In genomic region chr22:49432211-49432905, GRCh38 we compare ENCODE assay signal across 23 cellular contexts.
"Had no signal": no experiment of that assay in that cellular context is flagged by ENCODE, and none has a peak within 500 bp of the region (broad histone marks: within the 10 kb centered on the region; RNA-seq: fewer than 3 reads in every experiment).

No MANE protein-coding gene starts in this region.

- H3K4me1 ChIP-seq: heart right ventricle, left lung, right lobe of liver, spleen, stomach, transverse colon had no signal

- H3K4me1 Mint-ChIP-seq: stimulated activated naive B cell treated with anti-CD40 and anti-IgM and Interleukin-4, amounts not matched to agents 10 μg/mL and 1 μg/mL and 100 μg/mL, for 72 hours had no signal

- H3K9me3 ChIP-seq: ovary, right lobe of liver, transverse colon had no signal

- H3K27me3 ChIP-seq: ovary, right lobe of liver had no signal

- H3K27ac Mint-ChIP-seq: naive B cell; progenitor cell of endocrine pancreas; stimulated activated naive B cell treated with anti-CD40 and anti-IgM and Interleukin-4, amounts not matched to agents 10 μg/mL and 1 μg/mL and 100 μg/mL, for 72 hours had no signal

- FAIRE-seq: islet of Langerhans had no signal

- H3K27ac ChIP-seq: coronary artery, dorsolateral prefrontal cortex, heart right ventricle, left lung, ovary, right lobe of liver, spleen, stomach, thoracic aorta, transverse colon had no signal

- H3K36me3 ChIP-seq: heart right ventricle, left lung, ovary, right lobe of liver, spleen, stomach, thoracic aorta, transverse colon had no signal

- H3K4me3 Mint-ChIP-seq: naive B cell; stimulated activated naive B cell treated with anti-CD40 and anti-IgM and Interleukin-4, amounts not matched to agents 10 μg/mL and 1 μg/mL and 100 μg/mL, for 72 hours had no signal

- DNase-seq: central memory CD4-positive, alpha-beta T cell; dorsolateral prefrontal cortex; effector CD8-positive, alpha-beta T cell; heart right ventricle; hypothalamus; left lung; mesenchymal stem cell; naive B cell; ovary; spleen; stimulated activated CD4-positive, alpha-beta T cell treated with anti-CD3 and anti-CD28 coated beads, Interleukin-15, amount 100 ng/mL, for 24 hours; stimulated activated CD4-positive, alpha-beta T cell treated with anti-CD3 and anti-CD28 coated beads, Interleukin-1b, Interleukin-23, amount 100 ng/mL, for 48 hours; stimulated activated CD4-positive, alpha-beta T cell treated with anti-CD3 and anti-CD28 coated beads, Interleukin-4, amount 100 ng/mL, for 4 hours; stimulated activated naive B cell treated with anti-CD40 and anti-IgM and Interleukin-4, amounts not matched to agents 10 μg/mL and 1 μg/mL and 100 μg/mL, for 72 hours; stomach; substantia nigra; transverse colon had no signal

- H3K4me3 ChIP-seq: coronary artery, dorsolateral prefrontal cortex, heart right ventricle, left lung, lung, ovary, right lobe of liver, spleen, stomach, thoracic aorta, transverse colon had no signal

- ATAC-seq: heart right ventricle; left lung; right lobe of liver; stimulated activated naive B cell treated with anti-CD40 and anti-IgM and Interleukin-4, amounts not matched to agents 10 μg/mL and 1 μg/mL and 100 μg/mL, for 72 hours had no signal
